12 cellular contexts compared by ENCODE assay signal in the genomic region with DNA sequence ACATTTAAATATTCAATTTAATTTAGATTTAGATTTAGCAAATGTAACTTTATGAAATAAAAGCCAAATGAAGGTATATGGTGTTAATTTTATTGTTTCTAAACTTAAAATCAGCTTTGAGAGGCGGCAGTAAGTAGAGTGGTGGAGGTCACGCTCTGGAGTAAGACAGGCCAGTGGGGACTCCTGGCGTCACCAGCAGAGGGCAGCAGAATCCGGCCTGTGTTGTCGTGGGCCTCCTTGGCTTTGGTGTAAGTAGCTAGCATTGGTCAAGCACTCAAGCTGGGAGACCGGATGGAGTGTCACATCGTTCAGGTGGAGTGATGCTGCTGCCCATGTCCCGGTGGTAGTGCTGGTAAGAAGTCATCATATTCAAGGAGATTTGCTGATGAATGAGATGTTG.
DNase-seq lines count a peak whose midpoint lies in the region; ATAC-seq, FAIRE-seq and TF ChIP-seq lines count a peak whose summit lies in the region.
"Had no signal": no experiment of that assay in that cellular context is flagged by ENCODE, and none has a peak within 500 bp of the region (broad histone marks: within the 10 kb centered on the region; RNA-seq: fewer than 3 reads in every experiment).

No MANE protein-coding gene starts in this region.

- POLR2A ChIA-PET in T-cell (lab: Charles Lee) = no interaction called here

- H3K4me3 Mint-ChIP-seq in neural crest cell = no peak overlapping the region
- H3K4me3 Mint-ChIP-seq in T-cell = no peak overlapping the region
- H3K4me3 Mint-ChIP-seq: activated naive CD4-positive, alpha-beta T cell treated with anti-CD3 and anti-CD28 coated beads, Interleukin-2, amount 50 U/mL, for 24 hours; CD4-positive, CD25-positive, alpha-beta regulatory T cell had no signal

- H3K36me3 ChIP-seq in Loucy (ENCODE audit: insufficient read depth, low read length) = peaks cover 33% of the 10 kb centered on the region; the same call in 1 of the 2 replicates

- FAIRE-seq in urothelium cell line (lab: Jason Lieb, UNC) = no peak

- H2AFZ ChIP-seq in Loucy (ENCODE audit: low read length) = no peak overlapping the region

- no peak overlapping the region for H3K4me2 ChIP-seq in Loucy (ENCODE audit: low read depth, low read length, poor library complexity, severe bottlenecking)

- H3K9ac ChIP-seq in Loucy (ENCODE audit: low read depth, low read length, poor library complexity, severe bottlenecking) = no peak overlapping the region

- no peak overlapping the region for H3K27ac Mint-ChIP-seq in neural crest cell (ENCODE audit: unreplicated experiment)
- H3K27ac Mint-ChIP-seq in T-cell = no peak overlapping the region
- H3K27ac Mint-ChIP-seq: activated naive CD4-positive, alpha-beta T cell treated with anti-CD3 and anti-CD28 coated beads, Interleukin-2, amount 50 U/mL, for 24 hours had no signal

- H3K9me2 ChIP-seq in Loucy (replicated peaks; ENCODE audit: low read depth, low read length) = no peaks in the 10 kb centered on the region

- no peaks in the 10 kb centered on the region for H3F3A ChIP-seq in Loucy (ENCODE audit: low read depth)

- H3K9me3 Mint-ChIP-seq in neural crest cell (no peaks in the 10 kb centered on the region), T-cell (no peaks in the 10 kb centered on the region)
- H3K9me3 Mint-ChIP-seq: activated naive CD4-positive, alpha-beta T cell treated with anti-CD3 and anti-CD28 coated beads, Interleukin-2, amount 50 U/mL, for 24 hours; CD4-positive, CD25-positive, alpha-beta regulatory T cell had no signal

- intact Hi-C loops in posterior vena cava (cut with DNase I) (no loop called here), cardiac septum (cut with DNase I) (no loop called here)

- ATAC-seq in T-cell (replicated peaks in 1 of 4) = no peak

- H3K4me3 ChIP-seq in Loucy (ENCODE audit: low read length, poor library complexity, severe bottlenecking) (no peak overlapping the region), cardiac fibroblast (replicated peaks in 1 of 2; ENCODE audit: low read depth in 2 of 2, low read length in 2 of 2) (no peak overlapping the region)
- H3K4me3 ChIP-seq: esophagus muscularis mucosa had no signal

- H3K27me3 ChIP-seq in Loucy (ENCODE audit: insufficient read depth, low read length, poor library complexity, severe bottlenecking) = no peaks in the 10 kb centered on the region
- H3K27me3 ChIP-seq: esophagus muscularis mucosa had no signal

- no peaks in the 10 kb centered on the region for H4K20me1 ChIP-seq in Loucy (ENCODE audit: insufficient read depth, low read length, poor library complexity, severe bottlenecking)

- H3K4me1 ChIP-seq in Loucy (ENCODE audit: insufficient read depth, low read length, poor library complexity, severe bottlenecking) = no peaks in the 10 kb centered on the region
- H3K4me1 ChIP-seq: esophagus muscularis mucosa had no signal

- H3K36me3 Mint-ChIP-seq in neural crest cell (ENCODE audit: low read depth) (peaks cover 32% of the 10 kb centered on the region), T-cell (peaks cover 37% of the 10 kb centered on the region)

- CTCF ChIA-PET in T-cell (lab: Charles Lee) = interaction anchor here in 1 of 2 donors (1.0 to 1.3 kb wide), 2 partner anchors 8 to 12 kb away, joined by 3 to 4 read pairs; no protein-coding TSS in a partner anchor

- no peaks in the 10 kb centered on the region for H3K27me3 Mint-ChIP-seq in neural crest cell (ENCODE audit: low read depth)
- no peaks in the 10 kb centered on the region for H3K27me3 Mint-ChIP-seq in T-cell
- H3K27me3 Mint-ChIP-seq: activated naive CD4-positive, alpha-beta T cell treated with anti-CD3 and anti-CD28 coated beads, Interleukin-2, amount 50 U/mL, for 24 hours; CD4-positive, CD25-positive, alpha-beta regulatory T cell had no signal

- DNase-seq in ELF-1 (ENCODE audit: low read depth, low spot score) (peak; percentile 16), cardiac fibroblast (ENCODE audit: low read depth in 2 of 2) (no peak), neural crest cell (ENCODE audit: low read depth, low spot score) (peak; percentile 6), posterior vena cava (ENCODE audit: low spot score) (no peak), urothelium cell line (ENCODE audit: low spot score) (no peak), cardiac septum (ENCODE audit: low spot score) (no peak), T-cell (no peak)
- DNase-seq: CD4-positive, CD25-positive, alpha-beta regulatory T cell; NCI-H526 had no signal

- no peaks in the 10 kb centered on the region for H3K79me2 ChIP-seq in Loucy (ENCODE audit: insufficient read depth, low read length)

- H3K9me3 ChIP-seq in Loucy (ENCODE audit: insufficient read depth, low read depth, low read length) = no peaks in the 10 kb centered on the region
- H3K9me3 ChIP-seq: esophagus muscularis mucosa had no signal

- TF ChIP-seq CTCF in Loucy (conservative IDR thresholded peaks at IDR 0.05; ENCODE audit: low read length) = peak; percentile 57
- peak; percentile 32 for TF ChIP-seq CTCF in cardiac fibroblast (IDR thresholded peaks at IDR 0.05; ENCODE audit: low read depth, low read length)
- peak; percentile 29 for TF ChIP-seq CTCF in neural crest cell (conservative IDR thresholded peaks at IDR 0.05)

- H3K4me1 Mint-ChIP-seq in neural crest cell = no peaks in the 10 kb centered on the region
- no peaks in the 10 kb centered on the region for H3K4me1 Mint-ChIP-seq in T-cell

Comparison
In these comparisons a context has a peak if more than half of its experiments do, and no peak if none do; other contexts are left out.
1. DNase-seq: peak in ELF-1 (single experiment) and neural crest cell (single experiment); none in cardiac fibroblast (0 of 2), posterior vena cava (single experiment), urothelium cell line (single experiment), cardiac septum (single experiment) and T-cell (0 of 34).
2. Peak in every context shown above with its lines, with median percentiles within 50 percentile points of each other: CTCF ChIP-seq.